Comparison of ENCODE assay signal across 9 cellular contexts in the genomic region with DNA sequence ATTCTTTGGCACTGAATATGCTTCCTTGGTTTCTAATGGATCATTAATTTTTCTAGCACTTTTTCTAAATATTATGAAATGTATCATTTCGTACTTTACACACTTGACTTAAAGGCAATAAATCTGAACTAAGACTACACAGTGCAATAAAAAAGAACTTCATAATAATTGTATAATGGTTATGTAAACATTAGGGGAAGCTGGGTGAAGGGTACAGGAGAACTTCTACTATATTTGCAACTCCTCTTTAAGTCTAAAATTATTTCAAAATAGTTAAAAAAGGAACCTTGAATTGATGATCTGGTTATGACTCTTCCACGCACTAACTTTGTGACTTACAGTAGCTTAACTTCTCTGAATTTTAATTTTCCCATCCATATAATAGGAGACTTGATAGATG. TPM values are rescaled to one million over a fixed set of nuclear protein-coding genes. Genes with fewer than 3 reads are reported as not detected.
"Had no signal": no experiment of that assay in that cellular context is flagged by ENCODE, and none has a peak within 500 bp of the region (broad histone marks: within the 10 kb centered on the region; RNA-seq: fewer than 3 reads in every experiment).

No MANE protein-coding gene starts in this region.

- DNase-seq: IMR-90, KBM-7, KG1 had no signal

- ATAC-seq: HepG2, K562 had no signal

- H3K4me3 ChIP-seq: K562 had no signal

- H3K27ac ChIP-seq: HL-60, KMS-11 had no signal

RNA-seq across cellular contexts. Expression of a gene that starts 5.1 kb away (rescaled TPM):
- total RNA-seq: HT1080, K562 had no signal
- polyA plus RNA-seq: IgD-negative memory B cell had no signal
